8 cellular contexts compared by ENCODE assay signal in the genomic region with DNA sequence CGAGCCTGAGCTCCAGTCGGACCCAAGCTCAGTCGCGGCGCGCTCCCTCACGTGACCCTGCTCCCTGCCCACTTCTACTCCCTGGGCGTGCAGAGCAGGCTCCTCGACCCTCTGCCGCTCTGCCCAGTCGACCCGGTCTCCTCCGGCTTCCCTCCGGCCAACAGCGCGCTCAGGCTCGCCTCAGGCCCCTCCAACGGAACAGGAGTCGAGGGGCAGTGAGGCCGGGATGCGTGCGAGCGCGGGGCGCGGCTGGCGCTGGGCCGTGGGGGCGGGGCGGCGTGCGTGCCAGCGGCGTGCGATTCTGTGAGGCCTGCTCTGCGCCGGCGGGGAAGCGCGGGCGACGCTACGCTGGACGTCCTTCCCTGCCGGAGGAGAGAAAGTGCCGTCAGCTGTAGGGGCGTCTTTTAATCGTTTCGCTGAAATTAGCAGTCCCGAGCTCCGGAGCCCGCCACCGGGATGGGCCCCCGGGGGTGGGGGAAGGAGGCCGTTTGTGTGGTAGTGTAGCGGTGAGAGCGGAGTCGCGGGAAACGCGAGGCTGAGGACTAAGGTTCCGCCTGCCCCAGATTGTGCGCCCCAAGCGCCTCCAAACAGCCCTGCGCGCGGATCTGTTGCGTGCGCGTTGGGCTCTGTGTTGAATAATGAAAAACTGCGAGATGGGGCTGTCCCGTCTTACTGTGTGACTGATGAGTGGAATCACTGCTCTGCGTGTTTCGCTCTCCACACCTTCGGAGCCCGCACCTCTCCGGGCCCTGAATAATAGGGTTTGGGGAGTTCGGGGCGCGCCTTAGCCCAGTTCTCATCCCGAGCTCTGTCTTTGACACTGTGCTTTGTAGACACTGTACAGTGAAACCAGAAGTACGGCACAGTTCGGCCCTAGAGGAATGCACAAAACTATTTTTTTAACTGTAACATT. TPM values are rescaled to one million over a fixed set of nuclear protein-coding genes. Genes with fewer than 3 reads are reported as not detected.
A peak's percentile ranks its signal among the peaks of the same experiment; 100 is the strongest.
DNase-seq lines count a peak whose midpoint lies in the region; ATAC-seq, FAIRE-seq and TF ChIP-seq lines count a peak whose summit lies in the region.

A gene with protein sequence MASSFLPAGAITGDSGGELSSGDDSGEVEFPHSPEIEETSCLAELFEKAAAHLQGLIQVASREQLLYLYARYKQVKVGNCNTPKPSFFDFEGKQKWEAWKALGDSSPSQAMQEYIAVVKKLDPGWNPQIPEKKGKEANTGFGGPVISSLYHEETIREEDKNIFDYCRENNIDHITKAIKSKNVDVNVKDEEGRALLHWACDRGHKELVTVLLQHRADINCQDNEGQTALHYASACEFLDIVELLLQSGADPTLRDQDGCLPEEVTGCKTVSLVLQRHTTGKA (minus strand): TSS at position 217 of the 913 bp plus-strand sequence. CDS start 311 bp downstream, outside the sequence.

- peak; percentile 61 for DNase-seq in AG09309 (ENCODE audit: low read depth)
- DNase-seq in NCI-H2196 (lab: John Stamatoyannopoulos, UW; ENCODE audit: unreplicated experiment) = peak; percentile 86
- peak; percentile 85 for DNase-seq in WTC11 (ENCODE audit: low spot score)
- peak; percentile 70 for DNase-seq in bronchial epithelial cell (ENCODE audit: low read depth)
- DNase-seq in inferior parietal cortex (ENCODE audit: extremely low spot score) = peak; percentile 89
- peak; percentile 81 to 85 for DNase-seq in stimulated activated CD4-positive, alpha-beta T cell treated with anti-CD3 and anti-CD28 coated beads, Interleukin-12 subunit alpha, Interleukin-12 subunit beta, amount 100 ng/mL, for 24 hours (ENCODE audit: low read depth in 2 of 2)

- CTCF ChIA-PET in WTC11 (lab: Charles Lee) = interaction anchor here (0.8 to 3.0 kb wide), 7 partner anchors 10 to 678 kb away, joined by 3 to 21 read pairs (median 3); no protein-coding TSS in a partner anchor

- ATAC-seq in GM18870 (IDR thresholded peaks at IDR 0.05; ENCODE audit: unreplicated experiment) (peak; percentile 81), HG03108 (IDR thresholded peaks at IDR 0.05; ENCODE audit: unreplicated experiment) (peak; percentile 83), WTC11 (peak; percentile 84)

- H3K27me3 ChIP-seq in bronchial epithelial cell (ENCODE audit: control insufficient read depth, insufficient read depth, low read length) = no peaks in the 10 kb centered on the region

- peaks cover 14% of the 10 kb centered on the region for H3K27me3 Mint-ChIP-seq in WTC11 (ENCODE audit: low read depth)

- peak within 1 kb of the TSS; percentile 95 for H3K4me3 ChIP-seq in AG09309 (ENCODE audit: control insufficient read depth, low read depth, low read length)
- H3K4me3 ChIP-seq in bronchial epithelial cell (ENCODE audit: low read depth, low read length) = peak within 1 kb of the TSS; percentile 99

- peak within 1 kb of the TSS; percentile 98 for H3K27ac Mint-ChIP-seq in WTC11

- peaks cover 24% of the 10 kb centered on the region for H3K4me1 Mint-ChIP-seq in WTC11

- no peak for FAIRE-seq in bronchial epithelial cell (lab: Jason Lieb, UNC)

- peaks cover 17% of the 10 kb centered on the region for H3K36me3 Mint-ChIP-seq in WTC11

- TF ChIP-seq CTCF in AG09309 (IDR thresholded peaks at IDR 0.05; ENCODE audit: control insufficient read depth, insufficient read depth, low read depth, low read length, missing control alignments) (peak; percentile 8), WTC11 (IDR thresholded peaks at IDR 0.05) (no peak), bronchial epithelial cell (IDR thresholded peaks at IDR 0.05; ENCODE audit: insufficient read depth, low read length, severe bottlenecking) (no peak)

- peaks cover 5% of the 10 kb centered on the region for H3K9me3 Mint-ChIP-seq in WTC11

- POLR2A ChIA-PET in WTC11 (lab: Charles Lee) = interaction anchor here (0.6 to 1.6 kb wide), 8 partner anchors 13 to 620 kb away, joined by 3 to 8 read pairs (median 3); a partner anchor contains a TSS

- H3K4me3 Mint-ChIP-seq in WTC11 = peak within 1 kb of the TSS; percentile 93

- peaks cover 2% of the 10 kb centered on the region for H3K36me3 ChIP-seq in bronchial epithelial cell (ENCODE audit: control insufficient read depth, insufficient read depth, low read length)

TF ChIP-seq in WTC11, 78 proteins besides CTCF, POLR2A, EP300 and RAD21 (continues in another document):
- TF ChIP-seq, protein P1, sequence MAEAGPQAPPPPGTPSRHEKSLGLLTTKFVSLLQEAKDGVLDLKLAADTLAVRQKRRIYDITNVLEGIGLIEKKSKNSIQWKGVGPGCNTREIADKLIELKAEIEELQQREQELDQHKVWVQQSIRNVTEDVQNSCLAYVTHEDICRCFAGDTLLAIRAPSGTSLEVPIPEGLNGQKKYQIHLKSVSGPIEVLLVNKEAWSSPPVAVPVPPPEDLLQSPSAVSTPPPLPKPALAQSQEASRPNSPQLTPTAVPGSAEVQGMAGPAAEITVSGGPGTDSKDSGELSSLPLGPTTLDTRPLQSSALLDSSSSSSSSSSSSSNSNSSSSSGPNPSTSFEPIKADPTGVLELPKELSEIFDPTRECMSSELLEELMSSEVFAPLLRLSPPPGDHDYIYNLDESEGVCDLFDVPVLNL (CRISPR knock-in tag; IDR thresholded peaks at IDR 0.05; ENCODE audit: borderline replicate concordance, low read depth) = peak; percentile 92
- TF ChIP-seq RELA (CRISPR knock-in tag; IDR thresholded peaks at IDR 0.05; ENCODE audit: borderline replicate concordance) = peak; percentile 97
- TF ChIP-seq, protein P2, sequence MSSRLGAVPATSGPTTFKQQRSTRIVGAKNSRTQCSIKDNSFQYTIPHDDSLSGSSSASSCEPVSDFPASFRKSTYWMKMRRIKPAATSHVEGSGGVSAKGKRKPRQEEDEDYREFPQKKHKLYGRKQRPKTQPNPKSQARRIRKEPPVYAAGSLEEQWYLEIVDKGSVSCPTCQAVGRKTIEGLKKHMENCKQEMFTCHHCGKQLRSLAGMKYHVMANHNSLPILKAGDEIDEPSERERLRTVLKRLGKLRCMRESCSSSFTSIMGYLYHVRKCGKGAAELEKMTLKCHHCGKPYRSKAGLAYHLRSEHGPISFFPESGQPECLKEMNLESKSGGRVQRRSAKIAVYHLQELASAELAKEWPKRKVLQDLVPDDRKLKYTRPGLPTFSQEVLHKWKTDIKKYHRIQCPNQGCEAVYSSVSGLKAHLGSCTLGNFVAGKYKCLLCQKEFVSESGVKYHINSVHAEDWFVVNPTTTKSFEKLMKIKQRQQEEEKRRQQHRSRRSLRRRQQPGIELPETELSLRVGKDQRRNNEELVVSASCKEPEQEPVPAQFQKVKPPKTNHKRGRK (CRISPR knock-in tag; IDR thresholded peaks at IDR 0.05; ENCODE audit: borderline replicate concordance) = 0 out of 2 replicates have a peak, but pooled peaks have one; percentile 14
- no peak for TF ChIP-seq JAZF1 (CRISPR knock-in tag; IDR thresholded peaks at IDR 0.05)
- TF ChIP-seq, protein P3, sequence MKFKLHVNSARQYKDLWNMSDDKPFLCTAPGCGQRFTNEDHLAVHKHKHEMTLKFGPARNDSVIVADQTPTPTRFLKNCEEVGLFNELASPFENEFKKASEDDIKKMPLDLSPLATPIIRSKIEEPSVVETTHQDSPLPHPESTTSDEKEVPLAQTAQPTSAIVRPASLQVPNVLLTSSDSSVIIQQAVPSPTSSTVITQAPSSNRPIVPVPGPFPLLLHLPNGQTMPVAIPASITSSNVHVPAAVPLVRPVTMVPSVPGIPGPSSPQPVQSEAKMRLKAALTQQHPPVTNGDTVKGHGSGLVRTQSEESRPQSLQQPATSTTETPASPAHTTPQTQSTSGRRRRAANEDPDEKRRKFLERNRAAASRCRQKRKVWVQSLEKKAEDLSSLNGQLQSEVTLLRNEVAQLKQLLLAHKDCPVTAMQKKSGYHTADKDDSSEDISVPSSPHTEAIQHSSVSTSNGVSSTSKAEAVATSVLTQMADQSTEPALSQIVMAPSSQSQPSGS (CRISPR knock-in tag; IDR thresholded peaks at IDR 0.05; ENCODE audit: borderline replicate concordance, low read depth) = no peak
- TF ChIP-seq RORB (CRISPR knock-in tag; IDR thresholded peaks at IDR 0.05) = no peak
- no peak for TF ChIP-seq MXD4 (CRISPR knock-in tag; IDR thresholded peaks at IDR 0.05; ENCODE audit: borderline replicate concordance)
- TF ChIP-seq, protein P4, sequence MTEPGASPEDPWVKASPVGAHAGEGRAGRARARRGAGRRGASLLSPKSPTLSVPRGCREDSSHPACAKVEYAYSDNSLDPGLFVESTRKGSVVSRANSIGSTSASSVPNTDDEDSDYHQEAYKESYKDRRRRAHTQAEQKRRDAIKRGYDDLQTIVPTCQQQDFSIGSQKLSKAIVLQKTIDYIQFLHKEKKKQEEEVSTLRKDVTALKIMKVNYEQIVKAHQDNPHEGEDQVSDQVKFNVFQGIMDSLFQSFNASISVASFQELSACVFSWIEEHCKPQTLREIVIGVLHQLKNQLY (CRISPR knock-in tag; IDR thresholded peaks at IDR 0.05) = 0 out of 2 replicates have a peak, but pooled peaks have one; percentile 69
- TF ChIP-seq, protein P5, sequence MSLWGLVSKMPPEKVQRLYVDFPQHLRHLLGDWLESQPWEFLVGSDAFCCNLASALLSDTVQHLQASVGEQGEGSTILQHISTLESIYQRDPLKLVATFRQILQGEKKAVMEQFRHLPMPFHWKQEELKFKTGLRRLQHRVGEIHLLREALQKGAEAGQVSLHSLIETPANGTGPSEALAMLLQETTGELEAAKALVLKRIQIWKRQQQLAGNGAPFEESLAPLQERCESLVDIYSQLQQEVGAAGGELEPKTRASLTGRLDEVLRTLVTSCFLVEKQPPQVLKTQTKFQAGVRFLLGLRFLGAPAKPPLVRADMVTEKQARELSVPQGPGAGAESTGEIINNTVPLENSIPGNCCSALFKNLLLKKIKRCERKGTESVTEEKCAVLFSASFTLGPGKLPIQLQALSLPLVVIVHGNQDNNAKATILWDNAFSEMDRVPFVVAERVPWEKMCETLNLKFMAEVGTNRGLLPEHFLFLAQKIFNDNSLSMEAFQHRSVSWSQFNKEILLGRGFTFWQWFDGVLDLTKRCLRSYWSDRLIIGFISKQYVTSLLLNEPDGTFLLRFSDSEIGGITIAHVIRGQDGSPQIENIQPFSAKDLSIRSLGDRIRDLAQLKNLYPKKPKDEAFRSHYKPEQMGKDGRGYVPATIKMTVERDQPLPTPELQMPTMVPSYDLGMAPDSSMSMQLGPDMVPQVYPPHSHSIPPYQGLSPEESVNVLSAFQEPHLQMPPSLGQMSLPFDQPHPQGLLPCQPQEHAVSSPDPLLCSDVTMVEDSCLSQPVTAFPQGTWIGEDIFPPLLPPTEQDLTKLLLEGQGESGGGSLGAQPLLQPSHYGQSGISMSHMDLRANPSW (CRISPR knock-in tag; conservative IDR thresholded peaks at IDR 0.05; ENCODE audit: low read depth) = no peak
- TF ChIP-seq NR3C1 (CRISPR knock-in tag; conservative IDR thresholded peaks at IDR 0.05; ENCODE audit: low read depth) = no peak
- TF ChIP-seq SMAD3 (CRISPR knock-in tag; IDR thresholded peaks at IDR 0.05; ENCODE audit: borderline replicate concordance) = peak; percentile 97
- TF ChIP-seq ZBTB21 (CRISPR knock-in tag; IDR thresholded peaks at IDR 0.05; ENCODE audit: borderline replicate concordance) = 0 out of 2 replicates have a peak, but pooled peaks have one; percentile 86
- peak; percentile 97 for TF ChIP-seq KAT7 (CRISPR knock-in tag; IDR thresholded peaks at IDR 0.05; ENCODE audit: borderline replicate concordance)

RNA-seq across cellular contexts. Expression of the gene that starts here (rescaled TPM):
- total RNA-seq in WTC11 (2021) = 49.9 to 53.5 TPM (median 51.9 TPM) in 3 replicates
- 98.6 and 118 TPM in 2 replicates for total RNA-seq in bronchial epithelial cell

Comparison
In these comparisons a context has a peak if more than half of its experiments do, and no peak if none do; other contexts are left out.
1. Peak in every context shown above with its lines: DNase-seq, ATAC-seq and H3K4me3 ChIP-seq.